1 cellular context compared by ENCODE assay signal in the genomic region with DNA sequence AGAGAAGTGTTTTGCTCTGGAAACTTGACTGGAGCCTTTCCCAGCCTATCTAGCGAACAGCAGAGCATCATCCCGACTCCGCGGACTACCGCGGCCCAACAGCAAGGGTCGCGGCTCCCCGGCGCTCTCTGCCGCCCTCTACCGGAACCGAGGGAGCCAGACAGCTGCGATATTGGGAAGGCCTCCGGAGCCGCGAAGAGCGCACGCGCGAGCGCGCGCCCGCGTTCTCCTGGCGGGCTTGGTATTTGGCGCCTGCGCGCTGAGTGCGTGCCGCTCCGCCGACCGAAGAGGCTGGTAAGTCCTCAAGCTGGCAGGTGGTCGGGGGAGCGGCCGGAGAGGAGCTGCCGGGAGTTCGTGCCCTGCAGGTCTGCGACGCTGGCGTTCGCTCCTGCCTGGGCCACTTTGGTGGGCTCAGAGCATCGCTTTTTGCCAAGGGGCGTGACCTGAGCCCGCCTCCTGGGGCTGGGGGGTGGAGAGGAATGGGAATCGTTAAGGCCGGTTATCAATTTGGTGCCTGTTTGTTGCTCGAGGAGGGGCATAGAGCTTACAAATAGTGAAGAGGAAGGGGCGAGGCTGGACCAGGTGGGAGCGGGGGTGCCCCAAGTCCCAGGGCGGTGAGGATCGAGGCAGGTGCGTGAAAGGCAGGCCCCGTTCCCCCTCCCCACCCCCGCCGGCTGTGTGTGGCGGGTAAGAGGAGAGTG.
TF ChIP-seq lines count a peak whose summit lies in the region.

Gene TMEM106C (plus strand): TSS at position 257 of the 701 bp plus-strand sequence. CDS start 641 bp downstream, outside the sequence.

TF ChIP-seq in HepG2, 621 proteins besides CTCF, POLR2A, EP300 and RAD21 (continued from another document and continues in another):
- TF ChIP-seq ZFP90 (CRISPR knock-in tag; IDR thresholded peaks at IDR 0.05; ENCODE audit: borderline replicate concordance) = no peak; the same call in 1 of the 2 replicates
- TF ChIP-seq, protein P1, sequence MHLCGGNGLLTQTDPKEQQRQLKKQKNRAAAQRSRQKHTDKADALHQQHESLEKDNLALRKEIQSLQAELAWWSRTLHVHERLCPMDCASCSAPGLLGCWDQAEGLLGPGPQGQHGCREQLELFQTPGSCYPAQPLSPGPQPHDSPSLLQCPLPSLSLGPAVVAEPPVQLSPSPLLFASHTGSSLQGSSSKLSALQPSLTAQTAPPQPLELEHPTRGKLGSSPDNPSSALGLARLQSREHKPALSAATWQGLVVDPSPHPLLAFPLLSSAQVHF (CRISPR knock-in tag; IDR thresholded peaks at IDR 0.05) = no peak
- TF ChIP-seq ONECUT2 (CRISPR knock-in tag; IDR thresholded peaks at IDR 0.05) = no peak
- no peak for TF ChIP-seq ZEB1 (IDR thresholded peaks at IDR 0.05; ENCODE audit: insufficient replicate concordance, low read depth)
- TF ChIP-seq CREB1 (IDR thresholded peaks at IDR 0.05) = no peak
- TF ChIP-seq CREB1 (CRISPR knock-in tag; IDR thresholded peaks at IDR 0.05) = no peak
- TF ChIP-seq HNF4A (CRISPR knock-in tag; IDR thresholded peaks at IDR 0.05) = peak; percentile 35; the same call in 1 of the 2 replicates
- no peak for TF ChIP-seq ZNF891 (CRISPR knock-in tag; IDR thresholded peaks at IDR 0.05)
- TF ChIP-seq ZMAT3 (CRISPR knock-in tag; conservative IDR thresholded peaks at IDR 0.05) = no peak
- TF ChIP-seq, protein P2, sequence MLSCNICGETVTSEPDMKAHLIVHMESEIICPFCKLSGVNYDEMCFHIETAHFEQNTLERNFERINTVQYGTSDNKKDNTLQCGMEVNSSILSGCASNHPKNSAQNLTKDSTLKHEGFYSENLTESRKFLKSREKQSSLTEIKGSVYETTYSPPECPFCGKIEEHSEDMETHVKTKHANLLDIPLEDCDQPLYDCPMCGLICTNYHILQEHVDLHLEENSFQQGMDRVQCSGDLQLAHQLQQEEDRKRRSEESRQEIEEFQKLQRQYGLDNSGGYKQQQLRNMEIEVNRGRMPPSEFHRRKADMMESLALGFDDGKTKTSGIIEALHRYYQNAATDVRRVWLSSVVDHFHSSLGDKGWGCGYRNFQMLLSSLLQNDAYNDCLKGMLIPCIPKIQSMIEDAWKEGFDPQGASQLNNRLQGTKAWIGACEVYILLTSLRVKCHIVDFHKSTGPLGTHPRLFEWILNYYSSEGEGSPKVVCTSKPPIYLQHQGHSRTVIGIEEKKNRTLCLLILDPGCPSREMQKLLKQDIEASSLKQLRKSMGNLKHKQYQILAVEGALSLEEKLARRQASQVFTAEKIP (CRISPR knock-in tag; IDR thresholded peaks at IDR 0.05; ENCODE audit: borderline replicate concordance) = no peak
- TF ChIP-seq SOX13 (IDR thresholded peaks at IDR 0.05) = no peak
- TF ChIP-seq SOX13 (CRISPR knock-in tag; conservative IDR thresholded peaks at IDR 0.05 in 1 of 2, IDR thresholded peaks at IDR 0.05 in 1 of 2) = peak in 1 of 2 experiments; percentile 40; a peak in 2 of 4 replicates
- TF ChIP-seq, protein P3, sequence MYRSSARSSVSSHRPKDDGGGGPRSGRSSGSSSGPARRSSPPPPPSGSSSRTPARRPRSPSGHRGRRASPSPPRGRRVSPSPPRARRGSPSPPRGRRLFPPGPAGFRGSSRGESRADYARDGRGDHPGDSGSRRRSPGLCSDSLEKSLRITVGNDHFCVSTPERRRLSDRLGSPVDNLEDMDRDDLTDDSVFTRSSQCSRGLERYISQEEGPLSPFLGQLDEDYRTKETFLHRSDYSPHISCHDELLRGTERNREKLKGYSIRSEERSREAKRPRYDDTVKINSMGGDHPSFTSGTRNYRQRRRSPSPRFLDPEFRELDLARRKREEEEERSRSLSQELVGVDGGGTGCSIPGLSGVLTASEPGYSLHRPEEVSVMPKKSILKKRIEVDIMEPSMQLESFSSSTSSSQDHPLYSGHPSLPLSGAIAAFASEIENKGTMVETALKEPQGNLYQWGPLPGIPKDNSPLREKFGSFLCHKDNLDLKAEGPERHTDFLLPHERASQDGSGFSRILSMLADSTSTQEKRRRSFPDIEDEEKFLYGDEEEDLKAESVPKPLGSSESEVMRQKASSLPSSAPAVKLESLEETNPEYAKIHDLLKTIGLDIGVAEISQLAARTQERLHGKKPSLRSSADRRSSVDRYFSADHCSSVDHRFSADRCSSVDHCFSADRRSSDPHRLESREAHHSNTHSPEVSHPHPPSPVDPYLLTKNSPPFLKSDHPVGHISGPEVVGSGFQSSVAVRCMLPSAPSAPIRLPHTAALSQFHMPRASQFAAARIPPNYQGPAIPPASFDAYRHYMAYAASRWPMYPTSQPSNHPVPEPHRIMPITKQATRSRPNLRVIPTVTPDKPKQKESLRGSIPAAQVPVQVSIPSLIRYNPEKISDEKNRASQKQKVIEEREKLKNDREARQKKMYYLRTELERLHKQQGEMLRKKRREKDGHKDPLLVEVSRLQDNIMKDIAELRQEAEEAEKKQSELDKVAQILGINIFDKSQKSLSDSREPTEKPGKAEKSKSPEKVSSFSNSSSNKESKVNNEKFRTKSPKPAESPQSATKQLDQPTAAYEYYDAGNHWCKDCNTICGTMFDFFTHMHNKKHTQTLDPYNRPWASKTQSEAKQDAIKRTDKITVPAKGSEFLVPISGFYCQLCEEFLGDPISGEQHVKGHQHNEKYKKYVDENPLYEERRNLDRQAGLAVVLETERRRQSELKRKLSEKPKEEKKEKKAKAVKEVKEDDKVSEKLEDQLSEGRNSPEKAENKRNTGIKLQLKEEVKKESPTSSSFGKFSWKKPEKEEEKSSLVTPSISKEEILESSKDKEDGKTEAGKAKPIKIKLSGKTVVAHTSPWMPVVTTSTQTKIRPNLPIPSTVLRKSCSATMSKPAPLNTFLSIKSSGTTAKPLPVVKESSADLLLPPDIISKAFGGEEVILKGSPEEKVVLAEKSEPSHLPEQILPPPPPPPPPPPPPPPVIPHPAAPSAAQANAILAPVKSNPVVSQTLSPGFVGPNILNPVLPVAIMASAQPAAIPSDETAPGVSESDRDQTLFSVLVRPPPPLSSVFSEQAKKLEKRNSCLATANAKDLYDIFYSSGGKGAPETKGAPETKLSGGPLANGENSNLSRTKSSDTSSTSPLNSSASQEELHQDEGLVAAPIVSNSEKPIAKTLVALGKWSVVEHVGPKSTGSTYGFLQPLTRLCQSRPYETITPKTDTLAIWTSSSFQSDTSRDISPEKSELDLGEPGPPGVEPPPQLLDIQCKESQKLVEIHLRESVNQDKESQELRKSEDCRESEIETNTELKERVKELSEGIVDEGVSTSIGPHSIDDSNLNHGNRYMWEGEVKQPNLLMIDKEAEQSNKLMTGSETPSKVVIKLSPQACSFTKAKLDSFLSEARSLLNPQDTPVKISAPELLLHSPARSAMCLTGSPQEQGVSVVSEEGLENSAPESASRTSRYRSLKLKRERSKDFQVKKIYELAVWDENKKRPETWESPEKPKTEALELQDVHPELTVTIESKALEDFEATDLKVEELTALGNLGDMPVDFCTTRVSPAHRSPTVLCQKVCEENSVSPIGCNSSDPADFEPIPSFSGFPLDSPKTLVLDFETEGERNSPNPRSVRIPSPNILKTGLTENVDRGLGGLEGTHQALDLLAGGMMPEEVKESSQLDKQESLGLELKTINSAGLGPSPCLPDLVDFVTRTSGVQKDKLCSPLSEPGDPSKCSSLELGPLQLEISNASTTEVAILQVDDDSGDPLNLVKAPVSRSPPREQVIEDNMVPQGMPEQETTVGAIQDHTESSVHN (CRISPR knock-in tag; IDR thresholded peaks at IDR 0.05) = peak; percentile 56; the same call in 1 of the 2 replicates
- peak; percentile 84 for TF ChIP-seq SPEN (CRISPR knock-in tag; IDR thresholded peaks at IDR 0.05; ENCODE audit: low read depth)
- no peak for TF ChIP-seq ZNF276 (CRISPR knock-in tag; IDR thresholded peaks at IDR 0.05; ENCODE audit: low read depth)
- TF ChIP-seq ZNF530 (CRISPR knock-in tag; IDR thresholded peaks at IDR 0.05; ENCODE audit: low read depth) = no peak
- TF ChIP-seq AGO1 (IDR thresholded peaks at IDR 0.05; ENCODE audit: low read depth, low read length, poor library complexity, severe bottlenecking) = no peak
- no peak for TF ChIP-seq MIER2 (CRISPR knock-in tag; IDR thresholded peaks at IDR 0.05)
- TF ChIP-seq IRF2 (CRISPR knock-in tag; IDR thresholded peaks at IDR 0.05) = peak; percentile 56; the same call in 1 of the 2 replicates
- 0 out of 2 replicates have a peak, but pooled peaks have one; percentile 49 for TF ChIP-seq MEF2D (CRISPR knock-in tag; IDR thresholded peaks at IDR 0.05)
- TF ChIP-seq NFATC3 (CRISPR knock-in tag; IDR thresholded peaks at IDR 0.05) = 0 out of 2 replicates have a peak, but pooled peaks have one; percentile 73
- peak; percentile 81 for TF ChIP-seq STAG1 (CRISPR knock-in tag; IDR thresholded peaks at IDR 0.05)
- peak; percentile 32; the same call in 1 of the 2 replicates for TF ChIP-seq ZNF180 (CRISPR knock-in tag; IDR thresholded peaks at IDR 0.05; ENCODE audit: borderline replicate concordance, low read depth)
- TF ChIP-seq HOXD1 (CRISPR knock-in tag; IDR thresholded peaks at IDR 0.05) = peak; percentile 70
- no peak for TF ChIP-seq ZNF589 (CRISPR knock-in tag; conservative IDR thresholded peaks at IDR 0.05)
- peak; percentile 58; the same call in 1 of the 2 replicates for TF ChIP-seq SAP130 (CRISPR knock-in tag; IDR thresholded peaks at IDR 0.05; ENCODE audit: low read depth)
- TF ChIP-seq JUNB (CRISPR knock-in tag; IDR thresholded peaks at IDR 0.05; ENCODE audit: borderline replicate concordance) = no peak
- no peak for TF ChIP-seq ZNF253 (CRISPR knock-in tag; IDR thresholded peaks at IDR 0.05; ENCODE audit: borderline replicate concordance)
- TF ChIP-seq KLF9 (CRISPR knock-in tag; IDR thresholded peaks at IDR 0.05; ENCODE audit: low read depth) = no peak
- TF ChIP-seq ZNF160 (CRISPR knock-in tag; IDR thresholded peaks at IDR 0.05) = no peak; the same call in 1 of the 2 replicates
- peak; percentile 54; the same call in 1 of the 2 replicates for TF ChIP-seq DR1 (CRISPR knock-in tag; IDR thresholded peaks at IDR 0.05)
- TF ChIP-seq, protein P4, sequence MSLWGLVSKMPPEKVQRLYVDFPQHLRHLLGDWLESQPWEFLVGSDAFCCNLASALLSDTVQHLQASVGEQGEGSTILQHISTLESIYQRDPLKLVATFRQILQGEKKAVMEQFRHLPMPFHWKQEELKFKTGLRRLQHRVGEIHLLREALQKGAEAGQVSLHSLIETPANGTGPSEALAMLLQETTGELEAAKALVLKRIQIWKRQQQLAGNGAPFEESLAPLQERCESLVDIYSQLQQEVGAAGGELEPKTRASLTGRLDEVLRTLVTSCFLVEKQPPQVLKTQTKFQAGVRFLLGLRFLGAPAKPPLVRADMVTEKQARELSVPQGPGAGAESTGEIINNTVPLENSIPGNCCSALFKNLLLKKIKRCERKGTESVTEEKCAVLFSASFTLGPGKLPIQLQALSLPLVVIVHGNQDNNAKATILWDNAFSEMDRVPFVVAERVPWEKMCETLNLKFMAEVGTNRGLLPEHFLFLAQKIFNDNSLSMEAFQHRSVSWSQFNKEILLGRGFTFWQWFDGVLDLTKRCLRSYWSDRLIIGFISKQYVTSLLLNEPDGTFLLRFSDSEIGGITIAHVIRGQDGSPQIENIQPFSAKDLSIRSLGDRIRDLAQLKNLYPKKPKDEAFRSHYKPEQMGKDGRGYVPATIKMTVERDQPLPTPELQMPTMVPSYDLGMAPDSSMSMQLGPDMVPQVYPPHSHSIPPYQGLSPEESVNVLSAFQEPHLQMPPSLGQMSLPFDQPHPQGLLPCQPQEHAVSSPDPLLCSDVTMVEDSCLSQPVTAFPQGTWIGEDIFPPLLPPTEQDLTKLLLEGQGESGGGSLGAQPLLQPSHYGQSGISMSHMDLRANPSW (CRISPR knock-in tag; IDR thresholded peaks at IDR 0.05; ENCODE audit: borderline replicate concordance) = peak; percentile 72; the same call in 1 of the 2 replicates
- TF ChIP-seq, protein P5, sequence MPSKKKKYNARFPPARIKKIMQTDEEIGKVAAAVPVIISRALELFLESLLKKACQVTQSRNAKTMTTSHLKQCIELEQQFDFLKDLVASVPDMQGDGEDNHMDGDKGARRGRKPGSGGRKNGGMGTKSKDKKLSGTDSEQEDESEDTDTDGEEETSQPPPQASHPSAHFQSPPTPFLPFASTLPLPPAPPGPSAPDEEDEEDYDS (CRISPR knock-in tag; IDR thresholded peaks at IDR 0.05) = no peak
- no peak for TF ChIP-seq ZFP62 (CRISPR knock-in tag; IDR thresholded peaks at IDR 0.05)
- no peak for TF ChIP-seq IKZF4 (CRISPR knock-in tag; IDR thresholded peaks at IDR 0.05; ENCODE audit: borderline replicate concordance, low read depth, not compliant biosample characterization)
- peak; percentile 87; the same call in 1 of the 2 replicates for TF ChIP-seq ZNF790 (CRISPR knock-in tag; IDR thresholded peaks at IDR 0.05; ENCODE audit: borderline replicate concordance)
- no peak for TF ChIP-seq ZMAT5 (CRISPR knock-in tag; IDR thresholded peaks at IDR 0.05; ENCODE audit: borderline replicate concordance, low read depth)
- no peak for TF ChIP-seq SP1 (IDR thresholded peaks at IDR 0.05)
- no peak for TF ChIP-seq SP1 (CRISPR knock-in tag; IDR thresholded peaks at IDR 0.05)
- TF ChIP-seq TMF1 (CRISPR knock-in tag; IDR thresholded peaks at IDR 0.05; ENCODE audit: low read depth) = peak; percentile 55; the same call in 1 of the 2 replicates
- no peak for TF ChIP-seq ZNF670 (CRISPR knock-in tag; IDR thresholded peaks at IDR 0.05; ENCODE audit: borderline replicate concordance)
- 0 out of 2 replicates have a peak, but pooled peaks have one; percentile 9 for TF ChIP-seq UBTF (CRISPR knock-in tag; IDR thresholded peaks at IDR 0.05)
